Comparison of ENCODE assay signal across 1 cellular context in the genomic region with DNA sequence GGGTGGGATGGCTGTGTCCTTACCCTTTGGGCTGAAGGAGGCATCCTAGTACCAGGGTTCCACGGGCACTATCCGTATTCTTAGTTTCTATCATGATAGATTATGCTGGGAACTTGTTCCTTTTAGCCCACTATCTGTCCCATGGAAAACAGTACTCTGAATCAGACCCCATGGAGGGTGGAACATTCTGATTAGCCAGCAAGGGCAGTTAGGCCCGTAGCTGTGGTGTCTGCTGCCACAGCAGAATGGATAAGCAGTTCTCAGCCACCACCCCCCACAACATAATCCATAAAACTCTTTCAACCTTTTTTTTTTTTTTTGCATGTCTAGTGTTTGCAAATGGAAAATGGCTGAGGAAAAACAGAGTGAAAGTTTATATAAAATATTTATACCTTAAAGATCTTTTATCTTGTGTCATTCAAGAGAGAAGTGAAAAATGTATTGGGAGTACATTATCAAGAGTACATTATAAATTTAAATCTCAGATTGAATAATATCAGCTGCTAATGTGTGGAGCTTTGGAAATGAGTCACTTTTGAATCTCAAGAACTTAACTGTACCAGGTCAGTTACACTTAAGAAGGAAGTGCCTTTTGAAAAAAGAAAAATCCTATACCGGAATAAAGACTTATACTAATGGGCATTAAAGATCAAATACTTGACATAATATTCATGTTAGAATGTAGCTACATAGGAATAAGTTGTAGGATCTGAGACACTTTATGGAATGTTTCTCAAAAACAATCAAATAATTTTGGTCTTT.
TF ChIP-seq lines count a peak whose summit lies in the region.

No MANE protein-coding gene starts in this region.

TF ChIP-seq in HepG2, 621 proteins besides CTCF, POLR2A, EP300 and RAD21 (continued from another document):
- TF ChIP-seq RBM22 (optimal IDR thresholded peaks at IDR 0.05; ENCODE audit: low read length): peak; percentile 43
